Comparison of ENCODE assay signal across 19 cellular contexts in the genomic region with DNA sequence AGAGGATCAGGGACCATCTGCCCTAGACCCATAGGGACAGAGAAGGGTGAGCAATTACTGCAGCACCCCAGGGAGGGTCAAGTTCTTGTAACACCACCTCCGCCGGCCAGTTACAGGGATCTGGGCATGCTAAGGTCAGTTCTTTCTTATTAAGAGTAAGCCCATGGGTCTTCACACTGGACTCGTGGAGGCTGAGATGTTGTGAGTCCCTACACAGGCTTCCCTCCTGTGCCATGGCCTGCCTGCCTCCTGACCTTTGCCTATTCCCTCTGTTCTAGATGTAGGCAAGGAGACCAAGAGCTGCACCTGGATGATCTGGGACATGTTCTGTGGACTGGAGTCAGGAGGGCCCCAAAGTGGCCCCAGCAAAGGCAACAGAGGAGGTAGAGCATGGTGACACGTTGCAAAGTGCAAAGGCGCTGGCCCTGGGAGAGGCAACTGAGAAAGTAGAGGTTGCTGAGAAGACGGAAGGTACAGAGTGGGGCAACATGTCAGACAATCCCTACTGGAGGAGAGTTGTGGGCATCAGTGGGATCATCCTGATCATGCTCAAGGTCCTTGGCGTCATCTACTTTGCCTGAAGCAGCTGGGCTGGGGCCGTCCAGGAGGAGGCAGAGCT. TPM values are rescaled to one million over a fixed set of nuclear protein-coding genes. Genes with fewer than 3 reads are reported as not detected.
DNase-seq lines count a peak whose midpoint lies in the region; ATAC-seq, FAIRE-seq and TF ChIP-seq lines count a peak whose summit lies in the region.
"Had no signal": no experiment of that assay in that cellular context is flagged by ENCODE, and none has a peak within 500 bp of the region (broad histone marks: within the 10 kb centered on the region; RNA-seq: fewer than 3 reads in every experiment).

No MANE protein-coding gene starts in this region.

- H2AFZ ChIP-seq in GM12878 (ENCODE audit: control insufficient read depth, low read depth, low read length) = peak overlapping the region; percentile 35

- H3K27me3 Mint-ChIP-seq in stimulated activated memory B cell treated with anti-CD40 and anti-IgM and Interleukin-4, amounts not matched to agents 10 μg/mL and 1 μg/mL and 100 μg/mL, for 72 hours = no peaks in the 10 kb centered on the region

- H3K9me3 Mint-ChIP-seq in stimulated activated memory B cell treated with anti-CD40 and anti-IgM and Interleukin-4, amounts not matched to agents 10 μg/mL and 1 μg/mL and 100 μg/mL, for 72 hours = peaks cover 10% of the 10 kb centered on the region

- BruUV-seq in GM12878 (replicated peaks; lab: Mats Ljungman, UMichigan) = no TSS peak

- peaks cover 5% of the 10 kb centered on the region for H3K36me3 Mint-ChIP-seq in stimulated activated memory B cell treated with anti-CD40 and anti-IgM and Interleukin-4, amounts not matched to agents 10 μg/mL and 1 μg/mL and 100 μg/mL, for 72 hours
- H3K36me3 Mint-ChIP-seq: CD4-positive, CD25-positive, alpha-beta regulatory T cell had no signal

- H3K36me3 ChIP-seq in heart right ventricle = no peaks in the 10 kb centered on the region
- no peaks in the 10 kb centered on the region for H3K36me3 ChIP-seq in GM12878 (ENCODE audit: control insufficient read depth in 2 of 2, insufficient read depth in 2 of 2, low read length in 1 of 2)
- H3K36me3 ChIP-seq: gastroesophageal sphincter, suprapubic skin had no signal

- H3K9me3 ChIP-seq in heart right ventricle (peaks cover 0 to 32% (median 6%) of the 10 kb centered on the region in 11 donors), GM12878 (replicated peaks; ENCODE audit: control insufficient read depth, insufficient read depth, low read length) (peaks cover 1% of the 10 kb centered on the region; the same call in 2 of the 3 replicates)
- H3K9me3 ChIP-seq: suprapubic skin had no signal

- no peak overlapping the region for H3K4me3 ChIP-seq in heart right ventricle
- no peak overlapping the region for H3K4me3 ChIP-seq in GM12878
- H3K4me3 ChIP-seq: gastroesophageal sphincter, suprapubic skin had no signal

- no peak overlapping the region for H3K9ac ChIP-seq in GM12878 (ENCODE audit: control insufficient read depth, insufficient read depth, low read length)

- TF ChIP-seq CTCF in heart right ventricle (IDR thresholded peaks at IDR 0.05) (no peak), GM12878 (IDR thresholded peaks at IDR 0.05 in 2 of 3, conservative IDR thresholded peaks at IDR 0.05 in 1 of 3; ENCODE audit: control insufficient read depth in 2 of 3, extremely low read depth in 1 of 3, insufficient read depth in 1 of 3, low read depth in 3 of 3, low read length in 3 of 3) (no peak)

- DNase-seq in Right ventricle myocardium inferior (ENCODE audit: missing footprints) (peak; percentile 53), heart right ventricle (no peak), GM12878 (ENCODE audit: low read depth, low spot score) (no peak), A172 (ENCODE audit: low spot score) (no peak), DMS53 (lab: John Stamatoyannopoulos, UW) (no peak)
- DNase-seq: activated CD8-positive, alpha-beta T cell treated with anti-CD3 and anti-CD28 coated beads, Interleukin-2, amount 10 ng/mL, durations not matched to agents 7 days and 5 days; activated effector memory CD4-positive, alpha-beta T cell treated with anti-CD3 and anti-CD28 coated beads, Interleukin-2, amount 50 U/mL, for 16 hours; amygdala; caudate nucleus; CD4-positive, CD25-positive, alpha-beta regulatory T cell; NCI-H1105; retina had no signal

- RAD21 ChIA-PET in GM12878 (lab: Charles Lee; ENCODE audit: unreplicated experiment) = interaction anchor here (0.7 kb wide), 1 partner anchor 94 kb away, joined by 3 read pairs; no protein-coding TSS in a partner anchor

- in situ Hi-C loops in GM12878 (cut with MboI) = no loop called here

- CTCF ChIA-PET in GM12878 (lab: Yijun Ruan, JAX) = no interaction called here

- H3K79me2 ChIP-seq in GM12878 (ENCODE audit: control insufficient read depth, insufficient read depth, low read length) = no peaks in the 10 kb centered on the region

- peak overlapping the region; percentile 71 for H3K27ac Mint-ChIP-seq in stimulated activated memory B cell treated with anti-CD40 and anti-IgM and Interleukin-4, amounts not matched to agents 10 μg/mL and 1 μg/mL and 100 μg/mL, for 72 hours
- H3K27ac Mint-ChIP-seq: activated CD8-positive, alpha-beta T cell treated with anti-CD3 and anti-CD28 coated beads, Interleukin-2, amount 10 ng/mL, durations not matched to agents 7 days and 5 days; T-helper 2 cell treated with Interferon-gamma antibody and Interleukin-4, amounts not matched to agents 5 μg/mL and 100 μg/mL, for 36 hours had no signal

- TF ChIP-seq EP300 in GM12878 (IDR thresholded peaks at IDR 0.05; ENCODE audit: borderline replicate concordance in 1 of 2, control insufficient read depth in 1 of 2, low read depth in 2 of 2, low read length in 2 of 2) = no peak

- SMC1A ChIA-PET in GM12878 (lab: Charles Lee; ENCODE audit: uncharacterized antibody, unreplicated experiment) = interaction anchor here (1.4 kb wide), 2 partner anchors 14 to 15 kb away, joined by 3 to 7 read pairs; partner anchors contain the start of gene GNAZ

- no peak for ATAC-seq in Right ventricle myocardium inferior
- no peak for ATAC-seq in heart right ventricle
- peak; percentile 14 for ATAC-seq in HG03108 (IDR thresholded peaks at IDR 0.05; ENCODE audit: unreplicated experiment)
- ATAC-seq in GM12878 = peak; percentile 21
- no peak for ATAC-seq in stimulated activated memory B cell treated with anti-CD40 and anti-IgM and Interleukin-4, amounts not matched to agents 10 μg/mL and 1 μg/mL and 100 μg/mL, for 72 hours
- ATAC-seq in HG03095 (IDR thresholded peaks at IDR 0.05; ENCODE audit: unreplicated experiment) = no peak
- ATAC-seq: activated CD8-positive, alpha-beta T cell treated with anti-CD3 and anti-CD28 coated beads, Interleukin-2, amount 10 ng/mL, durations not matched to agents 7 days and 5 days; esophagus mucosa; gastroesophageal sphincter had no signal

- no peak overlapping the region for H3K4me3 Mint-ChIP-seq in stimulated activated memory B cell treated with anti-CD40 and anti-IgM and Interleukin-4, amounts not matched to agents 10 μg/mL and 1 μg/mL and 100 μg/mL, for 72 hours
- H3K4me3 Mint-ChIP-seq: activated CD8-positive, alpha-beta T cell treated with anti-CD3 and anti-CD28 coated beads, Interleukin-2, amount 10 ng/mL, durations not matched to agents 7 days and 5 days; CD4-positive, CD25-positive, alpha-beta regulatory T cell; T-helper 2 cell treated with Interferon-gamma antibody and Interleukin-4, amounts not matched to agents 5 μg/mL and 100 μg/mL, for 36 hours had no signal

- intact Hi-C loops in Right ventricle myocardium inferior (cut with DNase I) = no loop called here
- intact Hi-C loops in heart right ventricle (cut with DNase I) = no loop called here
- intact Hi-C loops in GM12878 (cut with micrococcal nuclease; ENCODE audit: unreplicated experiment) = no loop called here

- TF ChIP-seq POLR2A in GM12878 (IDR thresholded peaks at IDR 0.05; ENCODE audit: low read depth, low read length) = no peak

- POLR2A ChIA-PET in GM12878 (lab: Charles Lee) = no interaction called here

- 92 to 93% methylated on average over 8 of the region's 8 CpGs for WGBS in heart right ventricle, 2 donors
- 69% methylated on average over 8 of the region's 8 CpGs for WGBS in GM12878 (ENCODE audit: insufficient coverage, insufficient replicate concordance, low lambda C conversion rate, missing lambda C conversion rate)

- H3K27me3 ChIP-seq in heart right ventricle = peaks cover 0 to 6% (median 0%) of the 10 kb centered on the region in 7 donors
- no peaks in the 10 kb centered on the region for H3K27me3 ChIP-seq in GM12878 (replicated peaks in 1 of 2; ENCODE audit: control insufficient read depth in 2 of 2, insufficient read depth in 2 of 2, low read length in 1 of 2)

- no peaks in the 10 kb centered on the region for H4K20me1 ChIP-seq in GM12878 (ENCODE audit: control insufficient read depth, insufficient read depth)

- H3K27ac ChIP-seq in heart right ventricle = no peak overlapping the region
- H3K27ac ChIP-seq in GM12878 (ENCODE audit: control insufficient read depth, insufficient read depth) = no peak overlapping the region; the same call in 1 of the 2 replicates
- H3K27ac ChIP-seq: gastroesophageal sphincter, suprapubic skin had no signal

- H3K4me1 Mint-ChIP-seq in stimulated activated memory B cell treated with anti-CD40 and anti-IgM and Interleukin-4, amounts not matched to agents 10 μg/mL and 1 μg/mL and 100 μg/mL, for 72 hours = peaks cover 38% of the 10 kb centered on the region

- H3K4me1 ChIP-seq in heart right ventricle (no peaks in the 10 kb centered on the region), GM12878 (ENCODE audit: control insufficient read depth, insufficient read depth, low read length) (peaks cover 13% of the 10 kb centered on the region)
- H3K4me1 ChIP-seq: gastroesophageal sphincter, suprapubic skin had no signal

- TF ChIP-seq RAD21 in GM12878 (IDR thresholded peaks at IDR 0.05; ENCODE audit: insufficient read depth, low read depth, low read length) = no peak

- peak overlapping the region; percentile 74 for H3K4me2 ChIP-seq in GM12878 (ENCODE audit: control insufficient read depth, insufficient read depth)

- FAIRE-seq in GM12878 (lab: Jason Lieb, UNC) = no peak

RNA-seq across cellular contexts. Expression of gene GNAZ, which starts 16.3 kb away (rescaled TPM):
- total RNA-seq in Right ventricle myocardium inferior = 3.1 TPM
- total RNA-seq in heart right ventricle = 1 to 10 TPM; 1.5 to 4.2 (median 2.6) TPM
- 1 to 10 TPM; 1.3 to 2.1 TPM for polyA plus RNA-seq in heart right ventricle
- 0.93 and 1.6 TPM in 2 replicates for total RNA-seq in GM12878 (2013; cell fraction: nucleolus; rRNA removed)
- 0.60 and 0.73 TPM in 2 replicates for total RNA-seq in GM12878 (2014; rRNA removed)
- total RNA-seq in GM12878 (2014; rRNA removed; fragmentation: Illumina TruSeq; extraction: Trizol) = 0.36 and 0.46 TPM in 2 replicates
- total RNA-seq in GM12878 (2021) = 0.51 and 0.96 TPM in 2 replicates
- not detected for polyA plus RNA-seq in GM12878 (2011; ENCODE audit: low read depth)
- 0.68 and 1.0 TPM in 2 replicates for polyA plus RNA-seq in GM12878 (2011; rRNA removed)
- 1.5 and 1.9 TPM in 2 replicates for polyA plus RNA-seq in GM12878 (2011; cell fraction: cytosol; rRNA removed)
- 2.0 and 4.6 TPM in 2 replicates for polyA plus RNA-seq in GM12878 (2011; cell fraction: nucleus; rRNA removed)
- polyA plus RNA-seq in GM12878 (2012) = 0.11 and 0.17 TPM in 2 replicates
- polyA plus RNA-seq in GM12878 (2014; fragmentation: Illumina TruSeq; extraction: Trizol) = 0.14 and 0.44 TPM in 2 replicates
- under 1 TPM in 1 of 2 experiments, not detected in 1; 0.09 TPM for polyA plus RNA-seq in GM12878 (2014; fragmentation: Nextera tagmentation; extraction: Ambion mirVana)
- 0.54 and 1.5 TPM in 2 replicates for polyA plus RNA-seq in GM12878 (2014; rRNA removed)
- under 1 TPM; 0.16 to 0.28 TPM for polyA plus RNA-seq in GM12878 (2016; fragmentation: Nextera tagmentation; extraction: Ambion mirVana)
- polyA minus RNA-seq in GM12878 (2011; rRNA and poly(A)+ RNA removed) = 1.2 and 1.7 TPM in 2 replicates
- polyA minus RNA-seq in GM12878 (2011; cell fraction: cytosol; rRNA and poly(A)+ RNA removed) = 1.1 and 3.6 TPM in 2 replicates
- polyA minus RNA-seq in GM12878 (2011; cell fraction: nucleus; rRNA and poly(A)+ RNA removed) = 0.36 and 1.4 TPM in 2 replicates
- 8.5 and 8.8 TPM in 2 replicates for total RNA-seq in A172 (2014; rRNA removed; shearing (Covaris generic))

Comparison
In these comparisons a context has a peak if more than half of its experiments do, and no peak if none do; other contexts are left out.
1. ATAC-seq: peak in HG03108 (single experiment) and GM12878 (single experiment); none in Right ventricle myocardium inferior (single experiment), heart right ventricle (0 of 8), stimulated activated memory B cell treated with anti-CD40 and anti-IgM and Interleukin-4, amounts not matched to agents 10 μg/mL and 1 μg/mL and 100 μg/mL, for 72 hours (single experiment) and HG03095 (single experiment).